In genomic region chr20:40188319-40188718, GRCh38 we compare ENCODE assay signal across 22 cellular contexts.
DNase-seq lines count a peak whose midpoint lies in the region; FAIRE-seq and TF ChIP-seq lines count a peak whose summit lies in the region.
"Had no signal": no experiment of that assay in that cellular context is flagged by ENCODE, and none has a peak within 500 bp of the region (broad histone marks: within the 10 kb centered on the region; RNA-seq: fewer than 3 reads in every experiment).

No MANE protein-coding gene starts in this region.

- no peaks in the 10 kb centered on the region for H3K4me1 Mint-ChIP-seq in nephron
- H3K4me1 Mint-ChIP-seq: B cell had no signal

- no peaks in the 10 kb centered on the region for H3K27me3 Mint-ChIP-seq in nephron (ENCODE audit: low read depth)

- H3K36me3 Mint-ChIP-seq in nephron (ENCODE audit: low read depth) = no peaks in the 10 kb centered on the region
- H3K36me3 Mint-ChIP-seq: CD8-positive, alpha-beta T cell had no signal

- H4K20me1 ChIP-seq in KMS-11 (ENCODE audit: insufficient read depth) = no peaks in the 10 kb centered on the region
- H4K20me1 ChIP-seq in keratinocyte (ENCODE audit: control insufficient read depth, extremely low read depth, insufficient read depth, low read length) = no peaks in the 10 kb centered on the region
- H4K20me1 ChIP-seq: BLaER1 treated with 17β-estradiol and CSF1 and Interleukin-3, amounts not matched to agents 10 nM and 100 nM had no signal

- intact Hi-C loops in prostate gland (cut with DNase I) = no loop called here

- no peak for DNase-seq in keratinocyte (ENCODE audit: low read depth, low spot score)
- DNase-seq in prostate gland (ENCODE audit: low spot score) = no peak
- no peak for DNase-seq in EL
- DNase-seq in suprapubic skin (ENCODE audit: low spot score in 2 of 2) = no peak
- DNase-seq: AML-193; Caco-2; Calu3; CD4-positive, alpha-beta T cell; CD8-positive, alpha-beta T cell; DMS79 treated with DMSO at 0.1 percent for 48 hours; GDM1 had no signal

- H3K27ac Mint-ChIP-seq in nephron = peak overlapping the region in 2 of 3 experiments; percentile 4 to 32
- H3K27ac Mint-ChIP-seq: B cell; CD4-positive, alpha-beta T cell; CD8-positive, alpha-beta T cell had no signal

- 61% methylated on average over 2 of the region's 2 CpGs for WGBS in prostate gland
- 72% methylated on average over 2 of the region's 2 CpGs for WGBS in suprapubic skin

- H3K27ac ChIP-seq in KMS-11 (peak overlapping the region; percentile 60), keratinocyte (ENCODE audit: control insufficient read depth, insufficient read depth, low read length) (no peak overlapping the region), prostate gland (no peak overlapping the region), suprapubic skin (no peak overlapping the region)
- H3K27ac ChIP-seq: 22Rv1; A549; BLaER1 treated with 17β-estradiol and CSF1 and Interleukin-3, amounts not matched to agents 10 nM and 100 nM; C4-2B had no signal

- H3K27me3 ChIP-seq in KMS-11 (ENCODE audit: insufficient read depth, low read depth) (no peaks in the 10 kb centered on the region), keratinocyte (ENCODE audit: control insufficient read depth, extremely low read depth, insufficient read depth, low read length) (no peaks in the 10 kb centered on the region), prostate gland (replicated peaks; ENCODE audit: insufficient read depth) (no peaks in the 10 kb centered on the region), suprapubic skin (no peaks in the 10 kb centered on the region)
- H3K27me3 ChIP-seq: BLaER1 treated with 17β-estradiol and CSF1 and Interleukin-3, amounts not matched to agents 10 nM and 100 nM had no signal

- H3K9me3 ChIP-seq in keratinocyte (ENCODE audit: control insufficient read depth, low read depth, low read length) (no peaks in the 10 kb centered on the region), prostate gland (no peaks in the 10 kb centered on the region), suprapubic skin (no peaks in the 10 kb centered on the region)
- H3K9me3 ChIP-seq: A549; BLaER1 treated with 17β-estradiol and CSF1 and Interleukin-3, amounts not matched to agents 10 nM and 100 nM; Caco-2 had no signal

- no peaks in the 10 kb centered on the region for H3K9me3 Mint-ChIP-seq in nephron
- H3K9me3 Mint-ChIP-seq: CD4-positive, alpha-beta T cell; CD8-positive, alpha-beta T cell had no signal

- FAIRE-seq in keratinocyte (lab: Jason Lieb, UNC) = no peak
- FAIRE-seq: A549, D721Med, GM12878, GM12892, GM18507 had no signal

- peaks cover 67% of the 10 kb centered on the region for H3K4me1 ChIP-seq in KMS-11 (ENCODE audit: low read depth, poor library complexity, severe bottlenecking)
- peaks cover 3% of the 10 kb centered on the region for H3K4me1 ChIP-seq in keratinocyte (ENCODE audit: control insufficient read depth, extremely low read depth, insufficient read depth, low read length)
- no peaks in the 10 kb centered on the region for H3K4me1 ChIP-seq in prostate gland (replicated peaks)
- H3K4me1 ChIP-seq in suprapubic skin = peaks cover 13% of the 10 kb centered on the region
- H3K4me1 ChIP-seq: A549, Caco-2 had no signal

- H3K9ac ChIP-seq in KMS-11 (no peak overlapping the region), keratinocyte (ENCODE audit: control insufficient read depth, extremely low read depth, insufficient read depth, low read length) (no peak overlapping the region)
- H3K9ac ChIP-seq: BLaER1 treated with 17β-estradiol and CSF1 and Interleukin-3, amounts not matched to agents 10 nM and 100 nM had no signal

- H3K36me3 ChIP-seq in KMS-11 (ENCODE audit: insufficient read depth) (no peaks in the 10 kb centered on the region), keratinocyte (ENCODE audit: control insufficient read depth in 2 of 2, extremely low read depth in 1 of 2, insufficient read depth in 2 of 2, low read length in 2 of 2) (no peaks in the 10 kb centered on the region), prostate gland (no peaks in the 10 kb centered on the region), suprapubic skin (no peaks in the 10 kb centered on the region)
- H3K36me3 ChIP-seq: BLaER1 treated with 17β-estradiol and CSF1 and Interleukin-3, amounts not matched to agents 10 nM and 100 nM had no signal

- TF ChIP-seq POLR2A in prostate gland (IDR thresholded peaks at IDR 0.05) (no peak), suprapubic skin (IDR thresholded peaks at IDR 0.05) (no peak)

- H3K79me2 ChIP-seq in KMS-11 (ENCODE audit: insufficient read depth, low read depth) (no peaks in the 10 kb centered on the region), keratinocyte (ENCODE audit: control insufficient read depth, insufficient read depth, low read length) (no peaks in the 10 kb centered on the region)

- H3K4me2 ChIP-seq in KMS-11 (peak overlapping the region; percentile 61), keratinocyte (ENCODE audit: control insufficient read depth, extremely low read depth, insufficient read depth, low read depth, low read length) (no peak overlapping the region)
- H3K4me2 ChIP-seq: A549; BLaER1 treated with 17β-estradiol and CSF1 and Interleukin-3, amounts not matched to agents 10 nM and 100 nM had no signal

- dilution Hi-C loops in keratinocyte (cut with MboI; ENCODE audit: extremely low pct_ligation_motif_present, low sequenced_read_pairs) = no loop called here

- H2AFZ ChIP-seq in KMS-11 (ENCODE audit: low read depth) = no peak overlapping the region; the same call in 1 of the 2 replicates
- H2AFZ ChIP-seq in keratinocyte (ENCODE audit: control insufficient read depth, low read length) = peak overlapping the region; percentile 2

- TF ChIP-seq EP300 in suprapubic skin (IDR thresholded peaks at IDR 0.05) = no peak

- no peak overlapping the region for H3K4me3 ChIP-seq in KMS-11 (IDR thresholded peaks at IDR 0.05; ENCODE audit: insufficient read depth, low read depth, low read length)
- no peak overlapping the region for H3K4me3 ChIP-seq in keratinocyte (ENCODE audit: control insufficient read depth in 2 of 3, extremely low read depth in 1 of 3, insufficient read depth in 2 of 3, low read depth in 1 of 3, low read length in 3 of 3)
- H3K4me3 ChIP-seq in prostate gland = no peak overlapping the region
- no peak overlapping the region for H3K4me3 ChIP-seq in suprapubic skin
- H3K4me3 ChIP-seq: A549; BLaER1 treated with 17β-estradiol and CSF1 and Interleukin-3, amounts not matched to agents 10 nM and 100 nM; GM12878 had no signal

- H3K9me1 ChIP-seq in keratinocyte (ENCODE audit: control insufficient read depth, extremely low read depth, insufficient read depth, low read length) = no peaks in the 10 kb centered on the region

- TF ChIP-seq CTCF in KMS-11 (conservative IDR thresholded peaks at IDR 0.05; ENCODE audit: low read depth, low read length) = no peak
- no peak for TF ChIP-seq CTCF in keratinocyte (optimal IDR thresholded peaks at IDR 0.05 in 1 of 3, IDR thresholded peaks at IDR 0.05 in 1 of 3, conservative IDR thresholded peaks at IDR 0.05 in 1 of 3; ENCODE audit: extremely low read depth in 1 of 3, insufficient read depth in 2 of 3, low read length in 3 of 3)
- TF ChIP-seq CTCF in nephron (IDR thresholded peaks at IDR 0.05; ENCODE audit: unreplicated experiment in 3 of 3) = no peak
- no peak for TF ChIP-seq CTCF in prostate gland (IDR thresholded peaks at IDR 0.05)
- TF ChIP-seq CTCF in suprapubic skin (IDR thresholded peaks at IDR 0.05) = no peak

- H3K4me3 Mint-ChIP-seq in nephron = no peak overlapping the region
- H3K4me3 Mint-ChIP-seq: B cell; CD4-positive, alpha-beta T cell; CD8-positive, alpha-beta T cell had no signal
